12 cellular contexts compared by ENCODE assay signal in the genomic region with DNA sequence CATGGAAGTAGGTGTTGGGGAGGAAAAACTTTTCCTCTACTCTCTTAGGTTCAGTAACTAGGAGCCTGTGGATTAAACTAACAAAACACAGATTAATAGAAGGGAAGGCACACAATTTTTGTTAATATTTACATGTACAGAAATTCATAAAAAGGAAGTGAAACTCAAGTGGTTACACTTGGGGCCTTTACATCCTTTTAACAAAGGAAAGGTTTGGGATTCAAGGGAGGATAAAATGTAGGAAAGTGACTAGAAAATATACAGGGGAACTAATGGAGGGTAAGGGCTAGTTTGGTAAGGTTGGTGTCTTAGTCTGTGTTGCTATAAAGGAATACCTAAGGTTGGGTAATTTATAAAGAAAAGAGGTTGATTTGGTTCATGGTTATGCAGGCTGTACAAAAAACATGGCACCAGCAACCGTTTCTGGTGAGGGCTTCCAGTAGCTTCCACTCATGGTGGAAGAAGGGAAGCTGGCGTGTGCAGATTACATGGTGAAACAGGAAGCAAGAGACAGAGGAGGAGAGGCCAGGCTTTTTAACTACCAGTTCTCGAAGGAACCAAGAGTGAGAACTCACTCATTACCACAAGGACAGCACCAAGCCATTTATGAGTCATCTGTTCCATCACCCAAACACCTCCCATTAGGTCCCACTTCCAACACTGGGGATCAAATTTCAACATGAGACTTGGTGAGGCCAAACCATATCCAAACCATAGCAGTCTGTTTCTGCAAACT.
DNase-seq lines count a peak whose midpoint lies in the region; ATAC-seq and TF ChIP-seq lines count a peak whose summit lies in the region.
"Had no signal": no experiment of that assay in that cellular context is flagged by ENCODE, and none has a peak within 500 bp of the region (broad histone marks: within the 10 kb centered on the region; RNA-seq: fewer than 3 reads in every experiment).

No MANE protein-coding gene starts in this region.

- in situ Hi-C loops in astrocyte of the spinal cord (cut with HindIII; ENCODE audit: low sequenced_read_pairs) = no loop called here

- H3K4me1 ChIP-seq in heart right ventricle = no peaks in the 10 kb centered on the region

- no peaks in the 10 kb centered on the region for H3K9me3 ChIP-seq in heart right ventricle

- no peak for TF ChIP-seq CTCF in astrocyte of the spinal cord (IDR thresholded peaks at IDR 0.05; ENCODE audit: low read depth, low read length)
- TF ChIP-seq CTCF in heart right ventricle (IDR thresholded peaks at IDR 0.05) = no peak

- H3K27me3 Mint-ChIP-seq in activated CD4-positive, alpha-beta T cell treated with anti-CD3 and anti-CD28 coated beads for 36 hours = no peaks in the 10 kb centered on the region
- peaks cover 0 to 8% of the 10 kb centered on the region in 2 donors for H3K27me3 Mint-ChIP-seq in natural killer cell treated with Interleukin-12 subunit alpha and Interleukin-12 subunit beta and Interleukin-15 and Interleukin-18, amount 100 ng/mL, for 72 hours
- H3K27me3 Mint-ChIP-seq: activated naive CD8-positive, alpha-beta T cell treated with anti-CD3 and anti-CD28 coated beads, Interleukin-2, amount 10 ng/mL, durations not matched to agents 7 days and 5 days had no signal

- no peaks in the 10 kb centered on the region for H3K4me1 Mint-ChIP-seq in activated CD4-positive, alpha-beta T cell treated with anti-CD3 and anti-CD28 coated beads for 36 hours
- H3K4me1 Mint-ChIP-seq in natural killer cell treated with Interleukin-12 subunit alpha and Interleukin-12 subunit beta and Interleukin-15 and Interleukin-18, amount 100 ng/mL, for 72 hours (ENCODE audit: low read depth in 2 of 2) = no peaks in the 10 kb centered on the region
- H3K4me1 Mint-ChIP-seq: activated naive CD8-positive, alpha-beta T cell treated with anti-CD3 and anti-CD28 coated beads, Interleukin-2, amount 10 ng/mL, durations not matched to agents 7 days and 5 days had no signal

- no peak overlapping the region for H3K27ac ChIP-seq in heart right ventricle

- H3K27ac Mint-ChIP-seq in activated CD4-positive, alpha-beta T cell treated with anti-CD3 and anti-CD28 coated beads for 36 hours = no peak overlapping the region
- H3K27ac Mint-ChIP-seq in natural killer cell treated with Interleukin-12 subunit alpha and Interleukin-12 subunit beta and Interleukin-15 and Interleukin-18, amount 100 ng/mL, for 72 hours = no peak overlapping the region
- H3K27ac Mint-ChIP-seq: activated naive CD8-positive, alpha-beta T cell treated with anti-CD3 and anti-CD28 coated beads, Interleukin-2, amount 10 ng/mL, durations not matched to agents 7 days and 5 days had no signal

- H3K4me3 ChIP-seq in astrocyte of the spinal cord (ENCODE audit: low read depth, low read length) (no peak overlapping the region), heart right ventricle (no peak overlapping the region)

- POLR2A ChIA-PET in activated CD4-positive, alpha-beta T cell treated with anti-CD3 and anti-CD28 coated beads for 36 hours (lab: Charles Lee) = no interaction called here

- ATAC-seq in GM18520 (IDR thresholded peaks at IDR 0.05; ENCODE audit: unreplicated experiment) = peak; percentile 83
- peak; percentile 91 for ATAC-seq in GM21737 (IDR thresholded peaks at IDR 0.05; ENCODE audit: unreplicated experiment)
- peak; percentile 97 for ATAC-seq in HG03354 (IDR thresholded peaks at IDR 0.05; ENCODE audit: poor library complexity, severe bottlenecking, unreplicated experiment)
- ATAC-seq in activated CD4-positive, alpha-beta T cell treated with anti-CD3 and anti-CD28 coated beads for 36 hours = no peak
- ATAC-seq in natural killer cell treated with Interleukin-12 subunit alpha and Interleukin-12 subunit beta and Interleukin-15 and Interleukin-18, amount 100 ng/mL, for 72 hours = no peak
- no peak for ATAC-seq in heart right ventricle
- ATAC-seq: HCT116 had no signal

- DNase-seq in astrocyte of the spinal cord (ENCODE audit: low read depth, low spot score) (peak; percentile 40), NCI-H748 (lab: John Stamatoyannopoulos, UW; ENCODE audit: unreplicated experiment) (no peak), heart right ventricle (no peak)
- DNase-seq in activated CD4-positive, alpha-beta T cell treated with anti-CD3 and anti-CD28 coated beads for 36 hours = no peak
- no peak for DNase-seq in natural killer cell treated with Interleukin-12 subunit alpha and Interleukin-12 subunit beta and Interleukin-15 and Interleukin-18, amount 100 ng/mL, for 72 hours (ENCODE audit: low spot score)
- DNase-seq: activated naive CD8-positive, alpha-beta T cell treated with anti-CD3 and anti-CD28 coated beads, Interleukin-2, amount 10 ng/mL, durations not matched to agents 7 days and 5 days; COR-L47; NCI-H526 had no signal

- intact Hi-C loops in activated CD4-positive, alpha-beta T cell treated with anti-CD3 and anti-CD28 coated beads for 36 hours (cut with DNase I, micrococcal nuclease) = no loop called here
- intact Hi-C loops in heart right ventricle (cut with DNase I) = loop anchor here in 1 of 10 donors (10.0 kb wide), 1 partner anchor 216 kb away; no protein-coding TSS in a partner anchor

- no peaks in the 10 kb centered on the region for H3K9me3 Mint-ChIP-seq in activated CD4-positive, alpha-beta T cell treated with anti-CD3 and anti-CD28 coated beads for 36 hours (ENCODE audit: low read depth)
- H3K9me3 Mint-ChIP-seq in natural killer cell treated with Interleukin-12 subunit alpha and Interleukin-12 subunit beta and Interleukin-15 and Interleukin-18, amount 100 ng/mL, for 72 hours = no peaks in the 10 kb centered on the region
- H3K9me3 Mint-ChIP-seq: activated naive CD8-positive, alpha-beta T cell treated with anti-CD3 and anti-CD28 coated beads, Interleukin-2, amount 10 ng/mL, durations not matched to agents 7 days and 5 days had no signal

- no peaks in the 10 kb centered on the region for H3K36me3 ChIP-seq in heart right ventricle

- 63 to 77% methylated on average over 3 of the region's 3 CpGs for WGBS in heart right ventricle, 2 donors

- CTCF ChIA-PET in activated CD4-positive, alpha-beta T cell treated with anti-CD3 and anti-CD28 coated beads for 36 hours (lab: Charles Lee) = no interaction called here

- H3K4me3 Mint-ChIP-seq in activated CD4-positive, alpha-beta T cell treated with anti-CD3 and anti-CD28 coated beads for 36 hours = no peak overlapping the region
- no peak overlapping the region for H3K4me3 Mint-ChIP-seq in natural killer cell treated with Interleukin-12 subunit alpha and Interleukin-12 subunit beta and Interleukin-15 and Interleukin-18, amount 100 ng/mL, for 72 hours
- H3K4me3 Mint-ChIP-seq: activated naive CD8-positive, alpha-beta T cell treated with anti-CD3 and anti-CD28 coated beads, Interleukin-2, amount 10 ng/mL, durations not matched to agents 7 days and 5 days had no signal

- peaks cover 0 to 11% (median 0%) of the 10 kb centered on the region in 7 donors for H3K27me3 ChIP-seq in heart right ventricle

- no peaks in the 10 kb centered on the region for H3K36me3 Mint-ChIP-seq in activated CD4-positive, alpha-beta T cell treated with anti-CD3 and anti-CD28 coated beads for 36 hours (ENCODE audit: low read depth)
- H3K36me3 Mint-ChIP-seq in natural killer cell treated with Interleukin-12 subunit alpha and Interleukin-12 subunit beta and Interleukin-15 and Interleukin-18, amount 100 ng/mL, for 72 hours = no peaks in the 10 kb centered on the region
- H3K36me3 Mint-ChIP-seq: activated naive CD8-positive, alpha-beta T cell treated with anti-CD3 and anti-CD28 coated beads, Interleukin-2, amount 10 ng/mL, durations not matched to agents 7 days and 5 days had no signal

Comparison
In these comparisons a context has a peak if more than half of its experiments do, and no peak if none do; other contexts are left out.
1. ATAC-seq: peak in GM18520 (single experiment), GM21737 (single experiment) and HG03354 (single experiment); none in activated CD4-positive, alpha-beta T cell treated with anti-CD3 and anti-CD28 coated beads for 36 hours (single experiment), natural killer cell treated with Interleukin-12 subunit alpha and Interleukin-12 subunit beta and Interleukin-15 and Interleukin-18, amount 100 ng/mL, for 72 hours (0 of 2) and heart right ventricle (0 of 8).